8 cellular contexts compared by ENCODE assay signal in the genomic region with DNA sequence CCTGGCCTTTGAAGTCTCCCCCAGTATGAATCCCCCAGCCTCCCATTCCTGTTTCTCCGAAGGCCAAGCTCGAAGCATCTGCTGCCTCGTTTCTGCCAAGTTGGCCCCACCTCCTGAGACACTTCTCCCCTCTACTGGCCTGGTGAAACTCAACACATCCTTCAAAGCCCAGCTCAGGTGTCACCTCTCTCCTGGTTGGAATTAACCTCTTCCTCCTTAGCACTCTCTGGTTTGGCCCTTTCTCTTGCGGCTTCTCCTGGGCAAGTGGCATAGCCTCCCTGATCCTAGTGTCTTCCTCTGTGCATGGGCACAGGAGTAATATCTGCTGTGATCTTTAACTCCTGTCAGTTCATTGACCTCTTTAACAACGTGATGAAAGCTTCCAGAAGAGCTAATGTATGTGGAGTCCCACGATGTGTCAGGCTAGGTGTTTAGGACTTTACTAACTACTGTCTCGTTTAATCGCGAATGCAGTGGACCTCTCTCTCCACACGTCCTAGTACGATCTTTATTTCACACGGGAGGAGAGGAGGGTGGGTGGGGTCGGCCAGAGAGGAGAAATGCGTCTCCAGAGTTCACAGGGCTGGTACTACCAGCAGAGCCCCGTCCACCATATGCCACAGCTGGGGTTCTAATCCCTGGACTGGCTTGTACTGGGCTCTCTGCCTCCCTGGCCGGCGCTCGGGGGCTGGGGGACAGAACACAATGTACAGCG. TPM values are rescaled to one million over a fixed set of nuclear protein-coding genes. Genes with fewer than 3 reads are reported as not detected.
DNase-seq lines count a peak whose midpoint lies in the region; ATAC-seq and TF ChIP-seq lines count a peak whose summit lies in the region.

No MANE protein-coding gene starts in this region.

- 37 to 63% methylated on average over 4 to 8 of the region's 19 CpGs for WGBS in gastroesophageal sphincter (ENCODE audit: low coverage in 1 of 2), 2 donors

- H3K4me2 ChIP-seq in parathyroid adenoma (ENCODE audit: low read length) = peak overlapping the region; percentile 66

- TF ChIP-seq CTCF in RWPE2 (IDR thresholded peaks at IDR 0.05; ENCODE audit: poor library complexity, severe bottlenecking) = no peak
- no peak for TF ChIP-seq CTCF in gastroesophageal sphincter (IDR thresholded peaks at IDR 0.05)
- TF ChIP-seq CTCF in parathyroid adenoma (IDR thresholded peaks at IDR 0.05) = no peak

- no peak for TF ChIP-seq POLR2A in gastroesophageal sphincter (IDR thresholded peaks at IDR 0.05)

- no peaks in the 10 kb centered on the region for H3K27me3 ChIP-seq in RWPE2 (ENCODE audit: insufficient read depth, poor library complexity, severe bottlenecking)
- no peaks in the 10 kb centered on the region for H3K27me3 ChIP-seq in gastroesophageal sphincter
- H3K27me3 ChIP-seq in parathyroid adenoma (ENCODE audit: control insufficient read depth, insufficient read depth, low read length) = no peaks in the 10 kb centered on the region

- H3K4me3 ChIP-seq in RWPE2 (ENCODE audit: severe bottlenecking) (peak overlapping the region; percentile 98), gastroesophageal sphincter (peak overlapping the region in 1 of 2 donors; percentile 79), parathyroid adenoma (ENCODE audit: low read depth, low read length) (peak overlapping the region; percentile 8)

- DNase-seq in DMS53 (lab: John Stamatoyannopoulos, UW) = peak; percentile 29
- DNase-seq in DMS53 treated with DMSO at 0.1 percent for 48 hours (lab: John Stamatoyannopoulos, UW; ENCODE audit: unreplicated experiment) = no peak
- no peak for DNase-seq in RWPE2 (ENCODE audit: low spot score)
- DNase-seq in AG08395 (ENCODE audit: low spot score) = no peak

- H3K27ac ChIP-seq in RWPE2 (ENCODE audit: poor library complexity, severe bottlenecking) (no peak overlapping the region), gastroesophageal sphincter (peak overlapping the region in 3 of 4 donors; percentile 64 to 80 (median 71)), parathyroid adenoma (peak overlapping the region; percentile 57)

- H3K36me3 ChIP-seq in RWPE2 (ENCODE audit: low read depth) (no peaks in the 10 kb centered on the region), gastroesophageal sphincter (no peaks in the 10 kb centered on the region), parathyroid adenoma (ENCODE audit: control insufficient read depth, insufficient read depth, low read length) (no peaks in the 10 kb centered on the region)

- H3K9me3 ChIP-seq in RWPE2 (ENCODE audit: severe bottlenecking) (no peaks in the 10 kb centered on the region), gastroesophageal sphincter (no peaks in the 10 kb centered on the region), parathyroid adenoma (ENCODE audit: control insufficient read depth, low read length) (no peaks in the 10 kb centered on the region)

- no peak for ATAC-seq in RWPE2 (ENCODE audit: low read depth)
- ATAC-seq in gastroesophageal sphincter = no peak
- ATAC-seq in GM21619 (IDR thresholded peaks at IDR 0.05; ENCODE audit: unreplicated experiment) = no peak
- ATAC-seq in HG03159 (IDR thresholded peaks at IDR 0.05; ENCODE audit: unreplicated experiment) = no peak

- peak overlapping the region; percentile 84 for H2AFZ ChIP-seq in parathyroid adenoma

- H3K79me2 ChIP-seq in parathyroid adenoma = no peaks in the 10 kb centered on the region

- H3K4me1 ChIP-seq in RWPE2 (ENCODE audit: insufficient read depth, poor library complexity, severe bottlenecking) (peaks cover under 1% of the 10 kb centered on the region), gastroesophageal sphincter (peaks cover 0 to 21% (median 15%) of the 10 kb centered on the region in 3 donors), parathyroid adenoma (peaks cover 15% of the 10 kb centered on the region)

- TF ChIP-seq EP300 in gastroesophageal sphincter (IDR thresholded peaks at IDR 0.05) = no peak

- H3K9ac ChIP-seq in parathyroid adenoma = no peak overlapping the region

RNA-seq across cellular contexts. Expression of a gene that starts 0.8 kb away (rescaled TPM):
- 10 to 100 TPM in 2 of 4 donors, 1 to 10 TPM in 2; 5.4 to 13.5 (median 10.5) TPM for total RNA-seq in gastroesophageal sphincter
